26 cellular contexts compared by ENCODE assay signal in the genomic region with DNA sequence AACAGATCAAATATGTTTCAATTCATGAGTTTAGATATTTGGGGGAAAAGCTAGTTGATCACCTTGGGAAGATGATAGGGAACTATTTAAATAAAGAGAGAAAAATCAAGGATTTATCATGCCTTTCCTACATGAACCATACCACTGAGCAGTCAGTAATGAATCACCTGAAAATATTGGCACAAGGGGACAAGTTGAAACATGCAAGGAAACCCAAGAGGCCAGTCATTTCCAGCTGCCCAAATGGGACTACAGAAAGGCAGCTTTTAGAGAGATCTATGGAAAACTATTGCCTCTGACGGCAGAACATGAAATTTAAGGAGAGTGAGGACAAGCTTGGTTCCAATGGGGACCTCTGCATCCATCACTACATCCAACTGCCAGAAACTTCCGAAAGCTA.
"Had no signal": no experiment of that assay in that cellular context is flagged by ENCODE, and none has a peak within 500 bp of the region (broad histone marks: within the 10 kb centered on the region; RNA-seq: fewer than 3 reads in every experiment).

No MANE protein-coding gene starts in this region.

- H3K27me3 ChIP-seq: body of pancreas, sigmoid colon, stomach, transverse colon, uterus had no signal

- H3K4me1 ChIP-seq: sigmoid colon, stomach, transverse colon, uterus had no signal

- H3K4me3 ChIP-seq: body of pancreas, sigmoid colon, smooth muscle cell, stomach, transverse colon, uterus had no signal

- H3K36me3 ChIP-seq: sigmoid colon, stomach, transverse colon, uterus had no signal

- H3K9me3 Mint-ChIP-seq: immature natural killer cell; natural killer cell; stimulated activated memory B cell treated with anti-CD40 and anti-IgM and Interleukin-4, amounts not matched to agents 10 μg/mL and 1 μg/mL and 100 μg/mL, for 72 hours had no signal

- DNase-seq: activated B cell treated with CpG ODN at 0.5 μM for 24 hours; activated CD4-positive, alpha-beta memory T cell treated with anti-CD3 and anti-CD28 coated beads for 36 hours; activated CD4-positive, alpha-beta T cell treated with anti-CD3 and anti-CD28 coated beads for 48 hours; activated effector memory CD4-positive, alpha-beta T cell treated with anti-CD3 and anti-CD28 coated beads, Interleukin-2, amount 50 U/mL, for 16 hours; activated naive CD4-positive, alpha-beta T cell treated with anti-CD3 and anti-CD28 coated beads, Interleukin-2, amount 50 U/mL, for 16 hours; activated naive CD8-positive, alpha-beta T cell treated with anti-CD3 and anti-CD28 coated beads, Interleukin-2, amount 50 U/mL, for 24 hours; activated T-cell treated with anti-CD3 and anti-CD28 coated beads, Interleukin-2, amount 50 U/mL, for 72 hours; body of pancreas; caudate nucleus; dermis blood vessel endothelial cell; effector CD8-positive, alpha-beta T cell; immature natural killer cell; kidney glomerular epithelial cell; left ventricle myocardium superior; midbrain; natural killer cell; retina; sigmoid colon; stimulated activated CD4-positive, alpha-beta T cell treated with anti-CD3 and anti-CD28 coated beads, Interleukin-15, amount 100 ng/mL, for 24 hours; stomach; transverse colon; uterus had no signal

- H3K27me3 Mint-ChIP-seq: activated B cell treated with CpG ODN at 0.5 μM for 24 hours; activated CD4-positive, alpha-beta memory T cell treated with anti-CD3 and anti-CD28 coated beads for 36 hours; activated naive CD8-positive, alpha-beta T cell treated with anti-CD3 and anti-CD28 coated beads, Interleukin-2, amount 50 U/mL, for 24 hours; progenitor cell of endocrine pancreas; stimulated activated memory B cell treated with anti-CD40 and anti-IgM and Interleukin-4, amounts not matched to agents 10 μg/mL and 1 μg/mL and 100 μg/mL, for 72 hours had no signal

- H3K9me3 ChIP-seq: body of pancreas, sigmoid colon, uterus had no signal

- H3K4me2 ChIP-seq: smooth muscle cell had no signal

- H3K4me3 Mint-ChIP-seq: activated B cell treated with CpG ODN at 0.5 μM for 24 hours; activated CD4-positive, alpha-beta memory T cell treated with anti-CD3 and anti-CD28 coated beads for 36 hours; activated naive CD8-positive, alpha-beta T cell treated with anti-CD3 and anti-CD28 coated beads, Interleukin-2, amount 50 U/mL, for 24 hours; activated T-cell treated with anti-CD3 and anti-CD28 coated beads, Interleukin-2, amount 50 U/mL, for 72 hours; immature natural killer cell; natural killer cell; stimulated activated memory B cell treated with anti-CD40 and anti-IgM and Interleukin-4, amounts not matched to agents 10 μg/mL and 1 μg/mL and 100 μg/mL, for 72 hours; T-helper 1 cell treated with Interleukin-12 subunit alpha and Interleukin-12 subunit beta and Interleukin-4 antibody, amounts not matched to agents 30 μg/mL and 1 μg/mL, for 36 hours had no signal

- H3K36me3 Mint-ChIP-seq: activated CD4-positive, alpha-beta memory T cell treated with anti-CD3 and anti-CD28 coated beads for 36 hours; immature natural killer cell; natural killer cell; stimulated activated memory B cell treated with anti-CD40 and anti-IgM and Interleukin-4, amounts not matched to agents 10 μg/mL and 1 μg/mL and 100 μg/mL, for 72 hours had no signal

- H3K27ac Mint-ChIP-seq: activated B cell treated with CpG ODN at 0.5 μM for 24 hours; activated CD4-positive, alpha-beta memory T cell treated with anti-CD3 and anti-CD28 coated beads for 36 hours; activated naive CD8-positive, alpha-beta T cell treated with anti-CD3 and anti-CD28 coated beads, Interleukin-2, amount 50 U/mL, for 24 hours; activated T-cell treated with anti-CD3 and anti-CD28 coated beads, Interleukin-2, amount 50 U/mL, for 72 hours; immature natural killer cell; natural killer cell; progenitor cell of endocrine pancreas; stimulated activated memory B cell treated with anti-CD40 and anti-IgM and Interleukin-4, amounts not matched to agents 10 μg/mL and 1 μg/mL and 100 μg/mL, for 72 hours; T-helper 1 cell treated with Interleukin-12 subunit alpha and Interleukin-12 subunit beta and Interleukin-4 antibody, amounts not matched to agents 30 μg/mL and 1 μg/mL, for 36 hours had no signal

- H3K27ac ChIP-seq: body of pancreas, sigmoid colon, stomach, transverse colon, uterus had no signal

- ATAC-seq: activated naive CD8-positive, alpha-beta T cell treated with anti-CD3 and anti-CD28 coated beads, Interleukin-2, amount 50 U/mL, for 24 hours; activated T-cell treated with anti-CD3 and anti-CD28 coated beads, Interleukin-2, amount 50 U/mL, for 72 hours; body of pancreas; left ventricle myocardium superior; natural killer cell; stimulated activated memory B cell treated with anti-CD40 and anti-IgM and Interleukin-4, amounts not matched to agents 10 μg/mL and 1 μg/mL and 100 μg/mL, for 72 hours had no signal

- H3K4me1 Mint-ChIP-seq: immature natural killer cell, natural killer cell had no signal
